Comparison of ENCODE assay signal across 8 cellular contexts in genomic region chr10:99329891-99330674, GRCh38. TPM values are rescaled to one million over a fixed set of nuclear protein-coding genes. Genes with fewer than 3 reads are reported as not detected.
DNase-seq lines count a peak whose midpoint lies in the region; ATAC-seq and TF ChIP-seq lines count a peak whose summit lies in the region.

No MANE protein-coding gene starts in this region.

- no peak overlapping the region for H2BK5ac ChIP-seq in trophoblast cell (ENCODE audit: low read depth, low read length, poor library complexity)

- no peak overlapping the region for H3K9ac ChIP-seq in trophoblast cell (ENCODE audit: low read length)

- peaks cover 11% of the 10 kb centered on the region for H3K9me3 ChIP-seq in trophoblast cell (ENCODE audit: insufficient read depth, low read depth, low read length)

- no CpG with 5 or more reads among the region's 84 CpGs for WGBS in trophoblast cell (ENCODE audit: extremely low coverage, insufficient coverage, insufficient read length)

- CTCF ChIA-PET in activated CD4-positive, alpha-beta memory T cell treated with anti-CD3 and anti-CD28 coated beads, Interleukin-2, amount 10 ng/mL, durations not matched to agents 7 days and 5 days (lab: Charles Lee), result no interaction called here

- peaks cover 36% of the 10 kb centered on the region for H3K27me3 Mint-ChIP-seq in activated CD4-positive, alpha-beta memory T cell treated with anti-CD3 and anti-CD28 coated beads, Interleukin-2, amount 10 ng/mL, durations not matched to agents 7 days and 5 days

- H2BK12ac ChIP-seq in trophoblast cell (ENCODE audit: low read length), result no peak overlapping the region

- peaks cover 7% of the 10 kb centered on the region for H3K4me1 Mint-ChIP-seq in activated CD4-positive, alpha-beta memory T cell treated with anti-CD3 and anti-CD28 coated beads, Interleukin-2, amount 10 ng/mL, durations not matched to agents 7 days and 5 days

- H2AK5ac ChIP-seq in trophoblast cell (ENCODE audit: low read length), result no peak overlapping the region

- DNase-seq in NCI-H748 (lab: John Stamatoyannopoulos, UW; ENCODE audit: unreplicated experiment) (peak; percentile 56), NCI-H748 treated with DMSO at 0.1 percent for 48 hours (lab: John Stamatoyannopoulos, UW) (no peak), foreskin keratinocyte (no peak), trophoblast cell (peak in 1 of 2 donors; percentile 1), SW 1271 (lab: John Stamatoyannopoulos, UW) (no peak), mesenteric fat pad (ENCODE audit: low spot score) (no peak)
- DNase-seq in activated CD4-positive, alpha-beta memory T cell treated with anti-CD3 and anti-CD28 coated beads, Interleukin-2, amount 10 ng/mL, durations not matched to agents 7 days and 5 days, result peak; percentile 16

- peak overlapping the region; percentile 80 for H3K4me2 ChIP-seq in trophoblast cell (ENCODE audit: low read length)

- peaks cover 6% of the 10 kb centered on the region for H3K36me3 Mint-ChIP-seq in activated CD4-positive, alpha-beta memory T cell treated with anti-CD3 and anti-CD28 coated beads, Interleukin-2, amount 10 ng/mL, durations not matched to agents 7 days and 5 days (ENCODE audit: low read depth)

- no peaks in the 10 kb centered on the region for H3K9me3 Mint-ChIP-seq in activated CD4-positive, alpha-beta memory T cell treated with anti-CD3 and anti-CD28 coated beads, Interleukin-2, amount 10 ng/mL, durations not matched to agents 7 days and 5 days

- peak overlapping the region; percentile 55 for H3K4me3 ChIP-seq in trophoblast cell (ENCODE audit: low read depth, low read length)

- ATAC-seq in HG02884 (IDR thresholded peaks at IDR 0.05; ENCODE audit: unreplicated experiment) (peak; percentile 39), foreskin keratinocyte (peak; percentile 61)

- H3K79me2 ChIP-seq in trophoblast cell (ENCODE audit: control insufficient read depth, insufficient read depth, low read length, poor library complexity), result no peaks in the 10 kb centered on the region

- H4K8ac ChIP-seq in trophoblast cell (ENCODE audit: low read depth, low read length), result no peak overlapping the region

- H3K14ac ChIP-seq in trophoblast cell (ENCODE audit: low read length), result no peak overlapping the region

- H3K4me1 ChIP-seq in foreskin keratinocyte, result no peaks in the 10 kb centered on the region
- H3K4me1 ChIP-seq in trophoblast cell (ENCODE audit: control insufficient read depth in 1 of 2, insufficient read depth in 2 of 2, low read length in 2 of 2), result peaks cover 14 to 15% of the 10 kb centered on the region in 2 experiments

- no peaks in the 10 kb centered on the region for H3K36me3 ChIP-seq in trophoblast cell (ENCODE audit: control insufficient read depth in 1 of 2, insufficient read depth in 2 of 2, low read length in 2 of 2)

- H4K12ac ChIP-seq in trophoblast cell (ENCODE audit: low read depth, low read length), result no peak overlapping the region

- peak overlapping the region; percentile 27 for H3K4me3 Mint-ChIP-seq in activated CD4-positive, alpha-beta memory T cell treated with anti-CD3 and anti-CD28 coated beads, Interleukin-2, amount 10 ng/mL, durations not matched to agents 7 days and 5 days

- no peak overlapping the region for H2BK120ac ChIP-seq in trophoblast cell (ENCODE audit: insufficient read depth, low read length, poor library complexity)

- no peak overlapping the region for H2AFZ ChIP-seq in trophoblast cell (ENCODE audit: insufficient read depth, low read length, poor library complexity)

- no peak overlapping the region for H3K18ac ChIP-seq in trophoblast cell (ENCODE audit: low read length)

- POLR2A ChIA-PET in activated CD4-positive, alpha-beta memory T cell treated with anti-CD3 and anti-CD28 coated beads, Interleukin-2, amount 10 ng/mL, durations not matched to agents 7 days and 5 days (lab: Charles Lee), result interaction anchor here (1.0 kb wide), 1 partner anchor 291 kb away, joined by 4 read pairs; no protein-coding TSS in a partner anchor

- H3K27ac ChIP-seq in foreskin keratinocyte (no peak overlapping the region), trophoblast cell (ENCODE audit: low read depth, low read length) (no peak overlapping the region)

- H4K91ac ChIP-seq in trophoblast cell (ENCODE audit: low read depth, low read length), result no peak overlapping the region

- H3K27me3 ChIP-seq in foreskin keratinocyte (peaks cover 39% of the 10 kb centered on the region), trophoblast cell (ENCODE audit: insufficient read depth, low read length) (peaks cover 24% of the 10 kb centered on the region)

- TF ChIP-seq CTCF in foreskin keratinocyte (conservative IDR thresholded peaks at IDR 0.05), result peak; percentile 17

- H3K27ac Mint-ChIP-seq in activated CD4-positive, alpha-beta memory T cell treated with anti-CD3 and anti-CD28 coated beads, Interleukin-2, amount 10 ng/mL, durations not matched to agents 7 days and 5 days, result no peak overlapping the region

- H3K4ac ChIP-seq in trophoblast cell (ENCODE audit: low read depth, low read length), result no peak overlapping the region

- no peak overlapping the region for H3K23ac ChIP-seq in trophoblast cell (ENCODE audit: low read length)

- no peaks in the 10 kb centered on the region for H3K79me1 ChIP-seq in trophoblast cell (ENCODE audit: low read length)

RNA-seq across cellular contexts. Expression of gene CNNM1, which starts 0.9 kb away (rescaled TPM):
- total RNA-seq in activated CD4-positive, alpha-beta memory T cell treated with anti-CD3 and anti-CD28 coated beads, Interleukin-2, amount 10 ng/mL, durations not matched to agents 7 days and 5 days, result under 1 TPM; 0.08 TPM
- 0.31 and 0.42 TPM in 2 replicates for total RNA-seq in foreskin keratinocyte
- polyA plus RNA-seq in foreskin keratinocyte, result 0.11 and 0.16 TPM in 2 replicates
- under 0.01 and 0.01 TPM in 2 replicates for polyA plus RNA-seq in trophoblast cell (2013)
- 0.61 TPM for total RNA-seq in mesenteric fat pad

Comparison
In these comparisons a context has a peak if more than half of its experiments do, and no peak if none do; other contexts are left out.
1. DNase-seq: peak in NCI-H748 (single experiment) and activated CD4-positive, alpha-beta memory T cell treated with anti-CD3 and anti-CD28 coated beads, Interleukin-2, amount 10 ng/mL, durations not matched to agents 7 days and 5 days (single experiment); none in NCI-H748 treated with DMSO at 0.1 percent for 48 hours (single experiment), foreskin keratinocyte (0 of 2), SW 1271 (0 of 2) and mesenteric fat pad (single experiment).